10 cellular contexts compared by ENCODE assay signal in genomic region chr15:29570121-29570930, GRCh38.
DNase-seq lines count a peak whose midpoint lies in the region; ATAC-seq, FAIRE-seq and TF ChIP-seq lines count a peak whose summit lies in the region.
"Had no signal": no experiment of that assay in that cellular context is flagged by ENCODE, and none has a peak within 500 bp of the region (broad histone marks: within the 10 kb centered on the region; RNA-seq: fewer than 3 reads in every experiment).

No MANE protein-coding gene starts in this region.

- RAD21 ChIA-PET in GM12878 (lab: Charles Lee; ENCODE audit: unreplicated experiment), result no interaction called here

- SMC1A ChIA-PET in GM12878 (lab: Charles Lee; ENCODE audit: uncharacterized antibody, unreplicated experiment), result no interaction called here

- no peak overlapping the region for H2AFZ ChIP-seq in GM12878 (ENCODE audit: control insufficient read depth, low read depth, low read length)

- H3K4me3 ChIP-seq in GM12878 (no peak overlapping the region), stomach smooth muscle (ENCODE audit: low read length in 2 of 2) (peak overlapping the region; percentile 46 to 77)
- H3K4me3 ChIP-seq: BLaER1 treated with 17β-estradiol and CSF1 and Interleukin-3, amounts not matched to agents 10 nM and 100 nM had no signal

- intact Hi-C loops in GM12878 (cut with micrococcal nuclease; ENCODE audit: unreplicated experiment), result no loop called here

- ATAC-seq in GM12878, result no peak
- ATAC-seq in GM21381 (IDR thresholded peaks at IDR 0.05; ENCODE audit: unreplicated experiment), result no peak

- no peak for TF ChIP-seq CTCF in GM12878 (IDR thresholded peaks at IDR 0.05 in 2 of 3, conservative IDR thresholded peaks at IDR 0.05 in 1 of 3; ENCODE audit: control insufficient read depth in 2 of 3, extremely low read depth in 1 of 3, insufficient read depth in 1 of 3, low read depth in 3 of 3, low read length in 3 of 3)

- no peaks in the 10 kb centered on the region for H3K4me1 ChIP-seq in GM12878 (ENCODE audit: control insufficient read depth, insufficient read depth, low read length)
- peaks cover 5% of the 10 kb centered on the region for H3K4me1 ChIP-seq in stomach smooth muscle (ENCODE audit: control insufficient read depth, insufficient read depth, low read length)

- CTCF ChIA-PET in GM12878 (lab: Yijun Ruan, JAX), result no interaction called here

- H3K9ac ChIP-seq in GM12878 (ENCODE audit: control insufficient read depth, insufficient read depth, low read length) (no peak overlapping the region), stomach smooth muscle (ENCODE audit: low read length in 2 of 2) (peak overlapping the region in 1 of 2 donors; percentile 51)
- H3K9ac ChIP-seq: BLaER1 treated with 17β-estradiol and CSF1 and Interleukin-3, amounts not matched to agents 10 nM and 100 nM had no signal

- BruUV-seq in GM12878 (replicated peaks; lab: Mats Ljungman, UMichigan), result no TSS peak

- H3K27me3 ChIP-seq in GM12878 (replicated peaks in 1 of 2; ENCODE audit: control insufficient read depth in 2 of 2, insufficient read depth in 2 of 2, low read length in 1 of 2) (peaks cover 0 to 8% of the 10 kb centered on the region in 2 experiments; a peak in 1 of 4 replicates), stomach smooth muscle (ENCODE audit: control insufficient read depth in 1 of 2, insufficient read depth in 2 of 2, low read length in 2 of 2) (no peaks in the 10 kb centered on the region)
- H3K27me3 ChIP-seq: BLaER1 treated with 17β-estradiol and CSF1 and Interleukin-3, amounts not matched to agents 10 nM and 100 nM had no signal

- no peak for TF ChIP-seq RAD21 in GM12878 (IDR thresholded peaks at IDR 0.05; ENCODE audit: insufficient read depth, low read depth, low read length)

- no peaks in the 10 kb centered on the region; the same call in 2 of the 3 replicates for H3K9me3 ChIP-seq in GM12878 (replicated peaks; ENCODE audit: control insufficient read depth, insufficient read depth, low read length)
- H3K9me3 ChIP-seq in stomach smooth muscle (ENCODE audit: control insufficient read depth in 2 of 2, low read length in 2 of 2), result no peaks in the 10 kb centered on the region

- no peaks in the 10 kb centered on the region for H3K36me3 ChIP-seq in GM12878 (ENCODE audit: control insufficient read depth in 2 of 2, insufficient read depth in 2 of 2, low read length in 1 of 2)
- H3K36me3 ChIP-seq in stomach smooth muscle (ENCODE audit: control insufficient read depth in 2 of 2, insufficient read depth in 2 of 2, low read length in 2 of 2), result no peaks in the 10 kb centered on the region
- H3K36me3 ChIP-seq: BLaER1 treated with 17β-estradiol and CSF1 and Interleukin-3, amounts not matched to agents 10 nM and 100 nM had no signal

- POLR2A ChIA-PET in GM12878 (lab: Charles Lee), result no interaction called here

- H3K27ac ChIP-seq in GM12878 (ENCODE audit: control insufficient read depth, insufficient read depth) (no peak overlapping the region), stomach smooth muscle (ENCODE audit: low read length) (no peak overlapping the region)
- H3K27ac ChIP-seq: BLaER1 treated with 17β-estradiol and CSF1 and Interleukin-3, amounts not matched to agents 10 nM and 100 nM had no signal

- no peaks in the 10 kb centered on the region for H4K20me1 ChIP-seq in GM12878 (ENCODE audit: control insufficient read depth, insufficient read depth)
- H4K20me1 ChIP-seq: BLaER1 treated with 17β-estradiol and CSF1 and Interleukin-3, amounts not matched to agents 10 nM and 100 nM had no signal

- TF ChIP-seq EP300 in GM12878 (IDR thresholded peaks at IDR 0.05; ENCODE audit: borderline replicate concordance in 1 of 2, control insufficient read depth in 1 of 2, low read depth in 2 of 2, low read length in 2 of 2), result no peak

- in situ Hi-C loops in GM12878 (cut with MboI), result no loop called here

- TF ChIP-seq POLR2A in GM12878 (IDR thresholded peaks at IDR 0.05; ENCODE audit: low read depth, low read length), result no peak
- TF ChIP-seq POLR2A in GM12892 (IDR thresholded peaks at IDR 0.05; ENCODE audit: low read depth, low read length), result no peak

- 20% methylated on average over 82 of the region's 130 CpGs for WGBS in GM12878 (ENCODE audit: insufficient coverage, insufficient replicate concordance, low lambda C conversion rate, missing lambda C conversion rate)

- no peaks in the 10 kb centered on the region for H3K79me2 ChIP-seq in GM12878 (ENCODE audit: control insufficient read depth, insufficient read depth, low read length)

- DNase-seq in NCI-H1417 (lab: John Stamatoyannopoulos, UW) (peak in 2 of 3 experiments; percentile 68 to 78), NCI-H1417 treated with DMSO at 0.1 percent for 48 hours (lab: John Stamatoyannopoulos, UW) (no peak), GM12878 (ENCODE audit: low read depth, low spot score) (no peak), islet precursor cell (peak; percentile 68), GM12892 (ENCODE audit: insufficient read length) (no peak), NCI-H774 (lab: John Stamatoyannopoulos, UW) (no peak)
- DNase-seq: SW 1271 had no signal

- H3K4me2 ChIP-seq in GM12878 (ENCODE audit: control insufficient read depth, insufficient read depth), result no peak overlapping the region

- no peak for FAIRE-seq in GM12878 (lab: Jason Lieb, UNC)
- FAIRE-seq in GM12892 (lab: Jason Lieb, UNC), result no peak

TF ChIP-seq in GM12878, 131 proteins besides CTCF, POLR2A, EP300 and RAD21:
- TF ChIP-seq BRCA1 (IDR thresholded peaks at IDR 0.05; ENCODE audit: low read depth, low read length), result no peak
- TF ChIP-seq SUZ12 (IDR thresholded peaks at IDR 0.05; ENCODE audit: unreplicated experiment), result peak; percentile 50
- TF ChIP-seq NR2F1 (conservative IDR thresholded peaks at IDR 0.05), result no peak
- TF ChIP-seq MAX (IDR thresholded peaks at IDR 0.05; ENCODE audit: low read depth, low read length), result no peak
- TF ChIP-seq ZNF384 (IDR thresholded peaks at IDR 0.05; ENCODE audit: borderline replicate concordance, low read depth, low read length), result no peak

Comparison
In these comparisons a context has a peak if more than half of its experiments do, and no peak if none do; other contexts are left out.
1. DNase-seq: peak in NCI-H1417 (2 of 3) and islet precursor cell (single experiment); none in NCI-H1417 treated with DMSO at 0.1 percent for 48 hours (single experiment), GM12878 (single experiment), GM12892 (single experiment) and NCI-H774 (single experiment).